In genomic region chr7:158761945-158762344, GRCh38 we compare ENCODE assay signal across 9 cellular contexts.
"Had no signal": no experiment of that assay in that cellular context is flagged by ENCODE, and none has a peak within 500 bp of the region (broad histone marks: within the 10 kb centered on the region; RNA-seq: fewer than 3 reads in every experiment).

No MANE protein-coding gene starts in this region.

- H3K4me3 Mint-ChIP-seq: dendritic cell treated with granulocyte-macrophage colony-stimulating factor and Interleukin-4, amounts not matched to agents 40 ng/mL and 50 ng/mL, for 4 days; stimulated activated memory B cell treated with anti-CD40 and anti-IgM and Interleukin-4, amounts not matched to agents 10 μg/mL and 1 μg/mL and 100 μg/mL, for 72 hours; type B pancreatic cell had no signal

- H3K27me3 Mint-ChIP-seq: dendritic cell treated with granulocyte-macrophage colony-stimulating factor and Interleukin-4, amounts not matched to agents 40 ng/mL and 50 ng/mL, for 4 days; stimulated activated memory B cell treated with anti-CD40 and anti-IgM and Interleukin-4, amounts not matched to agents 10 μg/mL and 1 μg/mL and 100 μg/mL, for 72 hours; type B pancreatic cell had no signal

- DNase-seq: activated CD4-positive, alpha-beta T cell treated with anti-CD3 and anti-CD28 coated beads for 4 hours; effector memory CD4-positive, alpha-beta T cell; foreskin melanocyte; kidney glomerular epithelial cell; retina; T-helper 2 cell had no signal

- H3K9me3 Mint-ChIP-seq: dendritic cell treated with granulocyte-macrophage colony-stimulating factor and Interleukin-4, amounts not matched to agents 40 ng/mL and 50 ng/mL, for 4 days; stimulated activated memory B cell treated with anti-CD40 and anti-IgM and Interleukin-4, amounts not matched to agents 10 μg/mL and 1 μg/mL and 100 μg/mL, for 72 hours; type B pancreatic cell had no signal

- H3K4me1 Mint-ChIP-seq: stimulated activated memory B cell treated with anti-CD40 and anti-IgM and Interleukin-4, amounts not matched to agents 10 μg/mL and 1 μg/mL and 100 μg/mL, for 72 hours had no signal

- H3K27ac Mint-ChIP-seq: dendritic cell treated with granulocyte-macrophage colony-stimulating factor and Interleukin-4, amounts not matched to agents 40 ng/mL and 50 ng/mL, for 4 days; stimulated activated memory B cell treated with anti-CD40 and anti-IgM and Interleukin-4, amounts not matched to agents 10 μg/mL and 1 μg/mL and 100 μg/mL, for 72 hours; type B pancreatic cell had no signal

- ATAC-seq: stimulated activated memory B cell treated with anti-CD40 and anti-IgM and Interleukin-4, amounts not matched to agents 10 μg/mL and 1 μg/mL and 100 μg/mL, for 72 hours had no signal
